Comparison of ENCODE assay signal across 14 cellular contexts in the genomic region with DNA sequence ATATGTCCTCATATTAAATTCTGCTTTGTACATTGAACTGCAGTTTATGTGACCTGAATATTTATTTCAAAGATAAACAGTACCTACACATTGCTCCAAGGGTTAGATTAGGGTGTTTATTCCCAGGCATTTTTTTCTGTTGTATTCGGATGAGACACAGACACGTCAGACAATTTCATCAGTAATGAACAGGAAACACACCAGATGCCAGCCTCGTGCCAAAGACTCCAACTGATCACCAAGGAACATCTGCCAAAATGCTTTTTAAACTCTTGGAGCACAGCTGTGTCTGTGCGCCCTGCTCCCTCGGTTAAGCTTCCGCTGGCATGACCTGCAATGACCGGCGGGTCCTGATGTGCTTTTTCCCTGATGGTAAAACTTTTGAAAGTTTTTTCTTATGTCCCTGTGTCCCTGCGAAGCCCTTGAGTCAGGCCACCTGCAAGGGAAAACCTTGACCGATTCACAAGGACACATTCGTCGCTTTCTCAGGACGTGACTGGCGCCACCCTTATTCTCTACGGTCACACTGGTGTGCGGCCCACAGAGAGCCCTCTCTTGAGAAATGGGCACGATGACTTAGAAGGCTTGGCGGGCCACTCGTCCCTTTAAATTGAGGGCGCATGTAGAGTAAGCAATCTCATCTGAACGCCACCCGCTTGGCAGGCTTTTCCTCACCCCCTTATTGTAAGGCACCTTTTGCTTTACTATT.
DNase-seq lines count a peak whose midpoint lies in the region; TF ChIP-seq lines count a peak whose summit lies in the region.
"Had no signal": no experiment of that assay in that cellular context is flagged by ENCODE, and none has a peak within 500 bp of the region (broad histone marks: within the 10 kb centered on the region; RNA-seq: fewer than 3 reads in every experiment).

No MANE protein-coding gene starts in this region.

- H3K27me3 Mint-ChIP-seq in glutamatergic neuron (ENCODE audit: unreplicated experiment): peaks cover 3% of the 10 kb centered on the region

- H3K27me3 ChIP-seq in skeletal muscle satellite cell (ENCODE audit: control insufficient read depth, insufficient read depth, low read length) (no peaks in the 10 kb centered on the region), right atrium auricular region (no peaks in the 10 kb centered on the region)
- H3K27me3 ChIP-seq: colonic mucosa, stomach had no signal

- H3K36me3 ChIP-seq in skeletal muscle satellite cell (ENCODE audit: insufficient read depth, low read length) (no peaks in the 10 kb centered on the region), right atrium auricular region (no peaks in the 10 kb centered on the region)
- H3K36me3 ChIP-seq: colonic mucosa, left ventricle myocardium inferior, stomach had no signal

- H3K4me3 Mint-ChIP-seq in glutamatergic neuron (ENCODE audit: unreplicated experiment): no peak overlapping the region
- H3K4me3 Mint-ChIP-seq: activated CD8-positive, alpha-beta T cell treated with anti-CD3 and anti-CD28 coated beads, Interleukin-2, amount 10 ng/mL, durations not matched to agents 7 days and 5 days; activated T-helper 17 cell treated with anti-CD3 and anti-CD28 coated beads, Interleukin-2, amount 50 U/mL, for 72 hours had no signal

- peak overlapping the region; percentile 69 for H3K4me2 ChIP-seq in skeletal muscle satellite cell (ENCODE audit: low read length)

- TF ChIP-seq CTCF in glutamatergic neuron (IDR thresholded peaks at IDR 0.05; ENCODE audit: partially characterized antibody, unreplicated experiment) (no peak), right atrium auricular region (IDR thresholded peaks at IDR 0.05) (no peak)

- H3K27ac Mint-ChIP-seq in glutamatergic neuron (ENCODE audit: unreplicated experiment): no peak overlapping the region
- H3K27ac Mint-ChIP-seq: activated CD8-positive, alpha-beta T cell treated with anti-CD3 and anti-CD28 coated beads, Interleukin-2, amount 10 ng/mL, durations not matched to agents 7 days and 5 days; activated T-helper 17 cell treated with anti-CD3 and anti-CD28 coated beads, Interleukin-2, amount 50 U/mL, for 72 hours had no signal

- peaks cover 4% of the 10 kb centered on the region for H3K9me3 Mint-ChIP-seq in glutamatergic neuron (ENCODE audit: unreplicated experiment)

- peak overlapping the region; percentile 54 for H3K9ac ChIP-seq in skeletal muscle satellite cell (ENCODE audit: low read depth, low read length)

- DNase-seq in GM03348 (ENCODE audit: low spot score): peak; percentile 31
- DNase-seq in NCI-H524 (lab: John Stamatoyannopoulos, UW): peak; percentile 21 to 76
- no peak for DNase-seq in epithelial cell of prostate (ENCODE audit: low read depth, low spot score)
- no peak for DNase-seq in glutamatergic neuron
- DNase-seq in HUDEP-2 (lab: John Stamatoyannopoulos, UW; ENCODE audit: unreplicated experiment in 76 of 76): no peak
- no peak for DNase-seq in right atrium auricular region (ENCODE audit: low spot score)
- DNase-seq: activated CD8-positive, alpha-beta T cell treated with anti-CD3 and anti-CD28 coated beads, Interleukin-2, amount 10 ng/mL, durations not matched to agents 7 days and 5 days; colonic mucosa; left ventricle myocardium inferior; NCI-H1105; stimulated activated CD4-positive, alpha-beta T cell treated with anti-CD3 and anti-CD28 coated beads, Interleukin-12 subunit alpha, Interleukin-12 subunit beta, amount 100 ng/mL, for 4 hours; stomach had no signal

- H3K4me3 ChIP-seq in skeletal muscle satellite cell (ENCODE audit: low read length): peak overlapping the region; percentile 26
- H3K4me3 ChIP-seq in right atrium auricular region: no peak overlapping the region
- H3K4me3 ChIP-seq: colonic mucosa, left ventricle myocardium inferior, stomach had no signal

- peaks cover 39% of the 10 kb centered on the region for H3K4me1 ChIP-seq in skeletal muscle satellite cell (ENCODE audit: control insufficient read depth, insufficient read depth, low read length)
- H3K4me1 ChIP-seq in right atrium auricular region: peaks cover 0 to 24% of the 10 kb centered on the region in 2 donors
- H3K4me1 ChIP-seq: colonic mucosa had no signal

- peaks cover 3% of the 10 kb centered on the region for H3K4me1 Mint-ChIP-seq in glutamatergic neuron (ENCODE audit: low read depth, unreplicated experiment)
- H3K4me1 Mint-ChIP-seq: activated T-helper 17 cell treated with anti-CD3 and anti-CD28 coated beads, Interleukin-2, amount 50 U/mL, for 72 hours had no signal

- H3K9me3 ChIP-seq in skeletal muscle satellite cell (replicated peaks; ENCODE audit: low read length): peaks cover 3% of the 10 kb centered on the region
- peaks cover 2 to 22% of the 10 kb centered on the region in 2 donors for H3K9me3 ChIP-seq in right atrium auricular region
- H3K9me3 ChIP-seq: colonic mucosa had no signal

- H3K36me3 Mint-ChIP-seq in glutamatergic neuron (ENCODE audit: unreplicated experiment): peaks cover 13% of the 10 kb centered on the region

- H3K27ac ChIP-seq in epithelial cell of prostate (peak overlapping the region; percentile 84), right atrium auricular region (no peak overlapping the region)
- H3K27ac ChIP-seq: colonic mucosa, left ventricle myocardium inferior, stomach had no signal

Comparison
In these comparisons a context has a peak if more than half of its experiments do, and no peak if none do; other contexts are left out.
1. DNase-seq: peak in GM03348 (single experiment) and NCI-H524 (2 of 2); none in epithelial cell of prostate (single experiment), glutamatergic neuron (single experiment), HUDEP-2 (0 of 76) and right atrium auricular region (single experiment).